ENCODE assay signal across 27 cellular contexts in the genomic region with DNA sequence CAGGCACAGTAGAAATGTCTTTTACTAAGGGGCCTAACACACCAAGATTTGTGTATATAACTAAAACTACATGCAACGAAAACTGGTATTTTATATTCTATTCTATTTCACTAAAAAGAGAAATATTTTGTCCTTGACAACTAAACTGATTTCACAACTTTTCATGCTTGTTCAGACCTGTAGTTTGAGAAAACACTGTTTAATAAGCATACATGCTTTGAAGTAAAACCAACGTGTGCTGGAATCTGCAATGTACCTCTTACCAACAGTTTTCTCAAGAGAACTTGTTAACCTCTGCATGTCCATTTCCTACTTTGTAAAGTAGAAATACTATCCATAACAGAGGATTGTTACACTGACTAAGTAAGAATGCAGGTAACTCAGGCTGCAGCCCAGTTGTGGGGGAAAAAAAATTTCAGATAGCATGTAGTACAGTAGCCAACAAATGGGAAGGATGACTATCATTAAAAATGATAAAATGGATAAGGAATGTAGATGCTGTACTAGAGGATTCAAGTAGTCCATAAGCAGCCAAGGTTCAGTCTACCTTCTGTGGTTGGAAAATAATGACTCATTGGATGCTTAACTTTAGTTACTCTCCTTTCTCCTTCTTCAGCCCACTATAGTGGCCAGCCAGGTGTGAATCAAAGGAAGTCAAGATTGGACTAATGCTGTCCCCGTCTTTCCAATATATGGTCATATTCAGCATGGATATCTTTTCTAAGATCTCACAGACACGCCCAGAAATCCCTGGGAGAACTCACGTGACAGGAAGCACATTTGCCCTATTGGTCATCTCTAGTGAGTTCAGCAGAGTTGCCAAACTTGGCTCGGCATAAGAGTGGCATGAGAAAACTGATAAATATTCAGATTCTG.
DNase-seq lines count a peak whose midpoint lies in the region; ATAC-seq, FAIRE-seq and TF ChIP-seq lines count a peak whose summit lies in the region.
"Had no signal": no experiment of that assay in that cellular context is flagged by ENCODE, and none has a peak within 500 bp of the region (broad histone marks: within the 10 kb centered on the region; RNA-seq: fewer than 3 reads in every experiment).

No MANE protein-coding gene starts in this region.

- no peaks in the 10 kb centered on the region for H3K79me2 ChIP-seq in HepG2 (ENCODE audit: insufficient read depth, low read length)
- H3K79me2 ChIP-seq in PC-3 (ENCODE audit: low read length) = peaks cover 11% of the 10 kb centered on the region; the same call in 1 of the 2 replicates

- ATAC-seq in HepG2 = no peak
- no peak for ATAC-seq in right lobe of liver
- no peak for ATAC-seq in PC-3
- ATAC-seq in activated T-helper 17 cell treated with anti-CD3 and anti-CD28 coated beads, Interleukin-2, amount 50 U/mL, for 72 hours (replicated peaks) = no peak
- ATAC-seq: activated CD8-positive, alpha-beta memory T cell treated with anti-CD3 and anti-CD28 coated beads, Interleukin-2, amount 10 ng/mL, durations not matched to agents 7 days and 5 days; body of pancreas; gastrocnemius medialis; stimulated activated naive CD8-positive, alpha-beta T cell treated with anti-CD3 and anti-CD28 coated beads, Interleukin-15, amount 100 ng/mL, for 72 hours; T-helper 17 cell had no signal

- no peak for TF ChIP-seq RAD21 in HepG2 (CRISPR knock-in tag; IDR thresholded peaks at IDR 0.05)

- peaks cover 6% of the 10 kb centered on the region for H3F3A ChIP-seq in PC-3 (ENCODE audit: low read length, unreplicated experiment)

- peaks cover 20% of the 10 kb centered on the region for H3K36me3 Mint-ChIP-seq in activated T-helper 17 cell treated with anti-CD3 and anti-CD28 coated beads, Interleukin-2, amount 50 U/mL, for 72 hours (ENCODE audit: low read depth)
- H3K36me3 Mint-ChIP-seq: activated CD8-positive, alpha-beta memory T cell treated with anti-CD3 and anti-CD28 coated beads, Interleukin-2, amount 10 ng/mL, durations not matched to agents 7 days and 5 days had no signal

- H3K27ac Mint-ChIP-seq in activated T-helper 17 cell treated with anti-CD3 and anti-CD28 coated beads, Interleukin-2, amount 50 U/mL, for 72 hours = no peak overlapping the region
- H3K27ac Mint-ChIP-seq: activated CD8-positive, alpha-beta memory T cell treated with anti-CD3 and anti-CD28 coated beads, Interleukin-2, amount 10 ng/mL, durations not matched to agents 7 days and 5 days; activated naive CD8-positive, alpha-beta T cell treated with anti-CD3 and anti-CD28 coated beads, Interleukin-2, amount 10 ng/mL, durations not matched to agents 7 days and 5 days; stimulated activated naive CD8-positive, alpha-beta T cell treated with anti-CD3 and anti-CD28 coated beads, Interleukin-15, amount 100 ng/mL, for 72 hours; T-helper 17 cell had no signal

- H3K27me3 ChIP-seq in HepG2 (ENCODE audit: control insufficient read depth in 1 of 2, insufficient read depth in 2 of 2, low read length in 2 of 2) (no peaks in the 10 kb centered on the region; a peak in 1 of 5 replicates), right lobe of liver (no peaks in the 10 kb centered on the region), PC-3 (ENCODE audit: low read length) (no peaks in the 10 kb centered on the region), tibial nerve (no peaks in the 10 kb centered on the region), tibial artery (no peaks in the 10 kb centered on the region)
- H3K27me3 ChIP-seq: body of pancreas, esophagus muscularis mucosa, gastrocnemius medialis, transverse colon had no signal

- no peak for TF ChIP-seq POLR2A in HepG2 (IDR thresholded peaks at IDR 0.05; ENCODE audit: insufficient read depth in 1 of 2, low read depth in 2 of 2, low read length in 2 of 2)
- no peak for TF ChIP-seq POLR2A in right lobe of liver (IDR thresholded peaks at IDR 0.05)
- no peak for TF ChIP-seq POLR2A in tibial nerve (IDR thresholded peaks at IDR 0.05)

- H3K9me3 ChIP-seq in HepG2 (ENCODE audit: low read length) (no peaks in the 10 kb centered on the region), right lobe of liver (no peaks in the 10 kb centered on the region), PC-3 (ENCODE audit: low read length) (no peaks in the 10 kb centered on the region), tibial nerve (no peaks in the 10 kb centered on the region), tibial artery (no peaks in the 10 kb centered on the region)
- H3K9me3 ChIP-seq: body of pancreas, esophagus muscularis mucosa, gastrocnemius medialis, transverse colon had no signal

- 56% methylated on average over 6 of the region's 6 CpGs for WGBS in HepG2 (ENCODE audit: low lambda C conversion rate)
- WGBS in right lobe of liver (ENCODE audit: insufficient coverage, low coverage, low lambda C conversion rate, missing lambda C conversion rate) = 62% methylated on average over 6 of the region's 6 CpGs
- WGBS in tibial nerve, 2 donors = 75 to 83% methylated on average over 6 of the region's 6 CpGs

- TF ChIP-seq CTCF in HepG2 (CRISPR knock-in tag; IDR thresholded peaks at IDR 0.05) = no peak
- no peak for TF ChIP-seq CTCF in right lobe of liver (IDR thresholded peaks at IDR 0.05)
- TF ChIP-seq CTCF in PC-3 (conservative IDR thresholded peaks at IDR 0.05; ENCODE audit: low read depth, low read length) = no peak
- no peak for TF ChIP-seq CTCF in tibial nerve (IDR thresholded peaks at IDR 0.05)
- TF ChIP-seq CTCF in tibial artery (IDR thresholded peaks at IDR 0.05) = no peak

- H3K4me2 ChIP-seq in HepG2 (ENCODE audit: low read depth, low read length) = no peak overlapping the region
- no peak overlapping the region for H3K4me2 ChIP-seq in PC-3 (ENCODE audit: low read length)

- H3K9me2 ChIP-seq in PC-3 (replicated peaks; ENCODE audit: low read length) = no peaks in the 10 kb centered on the region

- H4K20me1 ChIP-seq in HepG2 (ENCODE audit: insufficient read depth, low read length) (peaks cover 8% of the 10 kb centered on the region; the same call in 1 of the 2 replicates), PC-3 (ENCODE audit: low read length) (peaks cover 9% of the 10 kb centered on the region; the same call in 1 of the 2 replicates)

- H3K27ac ChIP-seq in HepG2 (ENCODE audit: extremely low read length, insufficient read depth, low read length) = no peak overlapping the region
- H3K27ac ChIP-seq in right lobe of liver = no peak overlapping the region
- no peak overlapping the region for H3K27ac ChIP-seq in PC-3 (ENCODE audit: low read length)
- no peak overlapping the region for H3K27ac ChIP-seq in tibial nerve
- no peak overlapping the region for H3K27ac ChIP-seq in tibial artery
- H3K27ac ChIP-seq: body of pancreas, esophagus muscularis mucosa, gastrocnemius medialis, HL-60, transverse colon had no signal

- no peak overlapping the region for H3K4me3 Mint-ChIP-seq in activated T-helper 17 cell treated with anti-CD3 and anti-CD28 coated beads, Interleukin-2, amount 50 U/mL, for 72 hours
- H3K4me3 Mint-ChIP-seq: activated CD8-positive, alpha-beta memory T cell treated with anti-CD3 and anti-CD28 coated beads, Interleukin-2, amount 10 ng/mL, durations not matched to agents 7 days and 5 days; activated naive CD8-positive, alpha-beta T cell treated with anti-CD3 and anti-CD28 coated beads, Interleukin-2, amount 10 ng/mL, durations not matched to agents 7 days and 5 days; H9; stimulated activated naive CD8-positive, alpha-beta T cell treated with anti-CD3 and anti-CD28 coated beads, Interleukin-15, amount 100 ng/mL, for 72 hours; T-helper 17 cell had no signal

- H3K4me3 ChIP-seq in HepG2 (replicated peaks in 1 of 3; ENCODE audit: insufficient read depth in 1 of 3, low read depth in 2 of 3, low read length in 3 of 3) = no peak overlapping the region
- H3K4me3 ChIP-seq in right lobe of liver = no peak overlapping the region
- no peak overlapping the region for H3K4me3 ChIP-seq in PC-3 (ENCODE audit: low read length)
- H3K4me3 ChIP-seq in tibial nerve = no peak overlapping the region
- no peak overlapping the region for H3K4me3 ChIP-seq in tibial artery
- H3K4me3 ChIP-seq: body of pancreas, esophagus muscularis mucosa, gastrocnemius medialis, transverse colon had no signal

- H2AFZ ChIP-seq in HepG2 (ENCODE audit: low read length) (no peak overlapping the region), PC-3 (ENCODE audit: low read length) (no peak overlapping the region)

- DNase-seq in HepG2 (ENCODE audit: low spot score) (peak; percentile 23), right lobe of liver (no peak), PC-3 (peak; percentile 67), glomerular visceral epithelial cell (ENCODE audit: extremely low spot score) (peak; percentile 76), DMS 273 treated with DMSO at 0.1 percent for 48 hours (lab: John Stamatoyannopoulos, UW) (no peak), tibial nerve (ENCODE audit: low spot score in 2 of 2) (no peak), tibial artery (no peak)
- DNase-seq: activated CD4-positive, alpha-beta T cell treated with anti-CD3 and anti-CD28 coated beads for 48 hours; activated CD8-positive, alpha-beta memory T cell treated with anti-CD3 and anti-CD28 coated beads, Interleukin-2, amount 10 ng/mL, durations not matched to agents 7 days and 5 days; activated naive CD8-positive, alpha-beta T cell treated with anti-CD3 and anti-CD28 coated beads, Interleukin-2, amount 10 ng/mL, durations not matched to agents 7 days and 5 days; body of pancreas; C1 segment of cervical spinal cord; effector CD8-positive, alpha-beta T cell; gastrocnemius medialis; H9; IMR-90; kidney; NCI-H146; NCI-H2171; NCI-H69; retina; stimulated activated naive CD8-positive, alpha-beta T cell treated with anti-CD3 and anti-CD28 coated beads, Interleukin-15, amount 100 ng/mL, for 72 hours; T-helper 17 cell; transverse colon had no signal

- in situ Hi-C loops in HepG2 (cut with HindIII; ENCODE audit: extremely low pct_ligation_motif_present, low pct_unique_long_range_greater_than_20kb) = no loop called here

- no peak for TF ChIP-seq EP300 in HepG2 (IDR thresholded peaks at IDR 0.05; ENCODE audit: low read depth in 2 of 2, low read length in 2 of 2)
- TF ChIP-seq EP300 in HepG2 (CRISPR knock-in tag; IDR thresholded peaks at IDR 0.05; ENCODE audit: borderline replicate concordance) = no peak
- TF ChIP-seq EP300 in tibial nerve (IDR thresholded peaks at IDR 0.05) = no peak

- H3K9ac ChIP-seq in HepG2 (ENCODE audit: insufficient read depth, low read depth, low read length) (no peak overlapping the region), PC-3 (ENCODE audit: low read length) (no peak overlapping the region)

- intact Hi-C loops in HepG2 (cut with micrococcal nuclease; ENCODE audit: unreplicated experiment) (no loop called here), right lobe of liver (cut with DNase I) (no loop called here), PC-3 (cut with micrococcal nuclease) (no loop called here), tibial artery (cut with DNase I; ENCODE audit: low total_unique reads) (loop anchor here (10.0 kb wide), 1 partner anchor 48 kb away; a partner anchor contains a TSS)

- peaks cover 9% of the 10 kb centered on the region for H3K4me1 Mint-ChIP-seq in activated T-helper 17 cell treated with anti-CD3 and anti-CD28 coated beads, Interleukin-2, amount 50 U/mL, for 72 hours

- CTCF ChIA-PET in HepG2 (lab: Yijun Ruan, JAX; ENCODE audit: low intra/inter-chr PET ratio, low total read pairs) (no interaction called here), PC-3 (lab: Charles Lee) (no interaction called here)

- H3K4me1 ChIP-seq in HepG2 (ENCODE audit: insufficient read depth, low read length) (peaks cover 34% of the 10 kb centered on the region), right lobe of liver (peaks cover 0 to 10% (median 0%) of the 10 kb centered on the region in 4 donors), PC-3 (ENCODE audit: insufficient read depth, low read length) (peaks cover 14% of the 10 kb centered on the region), tibial nerve (peaks cover 0 to 15% (median 2%) of the 10 kb centered on the region in 4 donors), tibial artery (peaks cover 0 to 9% (median 3%) of the 10 kb centered on the region in 4 donors)

- POLR2A ChIA-PET in HepG2 (lab: Yijun Ruan, JAX) = interaction anchor here (0.7 to 2.7 kb wide), 3 partner anchors 11 to 64 kb away, joined by 3 to 29 read pairs (median 3); a partner anchor contains a TSS
- POLR2A ChIA-PET in PC-3 (lab: Charles Lee; ENCODE audit: unreplicated experiment) = interaction anchor here (0.5 kb wide), 1 partner anchor 53 kb away, joined by 3 read pairs; no protein-coding TSS in a partner anchor

- no peaks in the 10 kb centered on the region for H3K9me3 Mint-ChIP-seq in activated T-helper 17 cell treated with anti-CD3 and anti-CD28 coated beads, Interleukin-2, amount 50 U/mL, for 72 hours
- H3K9me3 Mint-ChIP-seq: activated naive CD8-positive, alpha-beta T cell treated with anti-CD3 and anti-CD28 coated beads, Interleukin-2, amount 10 ng/mL, durations not matched to agents 7 days and 5 days; H9; stimulated activated naive CD8-positive, alpha-beta T cell treated with anti-CD3 and anti-CD28 coated beads, Interleukin-15, amount 100 ng/mL, for 72 hours had no signal

- H3K27me3 Mint-ChIP-seq in activated T-helper 17 cell treated with anti-CD3 and anti-CD28 coated beads, Interleukin-2, amount 50 U/mL, for 72 hours = no peaks in the 10 kb centered on the region
- H3K27me3 Mint-ChIP-seq: activated naive CD8-positive, alpha-beta T cell treated with anti-CD3 and anti-CD28 coated beads, Interleukin-2, amount 10 ng/mL, durations not matched to agents 7 days and 5 days; stimulated activated naive CD8-positive, alpha-beta T cell treated with anti-CD3 and anti-CD28 coated beads, Interleukin-15, amount 100 ng/mL, for 72 hours; T-helper 17 cell had no signal

- BruUV-seq in HepG2 (replicated peaks; lab: Mats Ljungman, UMichigan) = no TSS peak
- no TSS peak for BruUV-seq in PC-3 (replicated peaks; lab: Mats Ljungman, UMichigan)

- no peak for FAIRE-seq in HepG2 (lab: Jason Lieb, UNC)
- FAIRE-seq: kidney had no signal

- no peaks in the 10 kb centered on the region for H3K36me3 ChIP-seq in HepG2 (replicated peaks in 1 of 2; ENCODE audit: control insufficient read depth in 1 of 2, insufficient read depth in 2 of 2, low read length in 2 of 2)
- H3K36me3 ChIP-seq in right lobe of liver = no peaks in the 10 kb centered on the region
- no peaks in the 10 kb centered on the region for H3K36me3 ChIP-seq in PC-3 (ENCODE audit: low read depth, low read length)
- H3K36me3 ChIP-seq in tibial nerve = no peaks in the 10 kb centered on the region
- H3K36me3 ChIP-seq in tibial artery = no peaks in the 10 kb centered on the region
- H3K36me3 ChIP-seq: esophagus muscularis mucosa, gastrocnemius medialis, transverse colon had no signal

Comparison
In these comparisons a context has a peak if more than half of its experiments do, and no peak if none do; other contexts are left out.
1. DNase-seq: peak in HepG2 (single experiment), PC-3 (single experiment) and glomerular visceral epithelial cell (single experiment); none in right lobe of liver (0 of 3), DMS 273 treated with DMSO at 0.1 percent for 48 hours (single experiment), tibial nerve (0 of 2) and tibial artery (0 of 2).